ENCODE assay signal across 8 cellular contexts in the genomic region with DNA sequence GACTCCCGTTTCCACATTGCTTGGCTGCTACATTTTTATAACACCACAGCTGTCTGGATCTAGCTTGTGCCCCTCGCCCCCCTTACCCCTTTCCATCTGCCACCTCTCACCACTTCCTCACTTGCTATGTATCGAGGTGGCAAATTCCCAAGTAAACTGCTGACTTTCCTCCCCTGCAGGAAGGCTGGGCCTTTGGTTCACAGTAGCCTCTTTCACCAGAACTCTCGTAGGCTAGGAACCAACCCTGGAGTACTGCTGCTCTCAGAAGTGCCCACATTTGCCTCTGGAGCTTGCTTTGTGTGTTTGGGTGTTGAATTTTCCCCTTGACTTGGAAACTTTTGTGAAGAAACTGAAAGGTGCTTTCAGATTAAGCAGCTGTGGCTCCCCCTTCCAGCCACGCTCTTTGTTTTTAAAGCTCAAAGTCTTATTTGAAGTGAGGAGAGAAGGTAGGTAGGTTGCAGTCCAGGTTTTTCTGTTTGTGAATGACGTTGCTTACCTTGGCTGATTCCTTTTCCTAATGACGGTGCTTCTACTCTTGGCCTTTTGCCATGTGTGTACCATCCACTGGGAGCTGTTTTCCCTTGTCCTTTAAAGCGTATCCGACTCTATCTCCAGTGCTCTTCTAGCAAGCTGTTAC.
DNase-seq lines count a peak whose midpoint lies in the region; ATAC-seq and TF ChIP-seq lines count a peak whose summit lies in the region.

No MANE protein-coding gene starts in this region.

- no peak overlapping the region for H2AFZ ChIP-seq in Loucy (ENCODE audit: low read length)

- no peaks in the 10 kb centered on the region for H3F3A ChIP-seq in Loucy (ENCODE audit: low read depth)

- peak; percentile 51 for DNase-seq in activated CD8-positive, alpha-beta T cell treated with anti-CD3 and anti-CD28 coated beads for 36 hours
- DNase-seq in left ventricle myocardium superior: no peak
- no peak for DNase-seq in ureter (ENCODE audit: low spot score)

- H3K4me1 ChIP-seq in BLaER1 (peaks cover 33% of the 10 kb centered on the region), Loucy (ENCODE audit: insufficient read depth, low read length, poor library complexity, severe bottlenecking) (peaks cover 39% of the 10 kb centered on the region), subcutaneous abdominal adipose tissue (ENCODE audit: control insufficient read depth in 5 of 5, insufficient read depth in 5 of 5, low read length in 5 of 5) (peaks cover 8 to 37% (median 23%) of the 10 kb centered on the region in 5 donors)

- peak overlapping the region; percentile 58 for H3K4me3 Mint-ChIP-seq in activated CD8-positive, alpha-beta T cell treated with anti-CD3 and anti-CD28 coated beads for 36 hours

- peaks cover 17% of the 10 kb centered on the region for H3K79me2 ChIP-seq in Loucy (ENCODE audit: insufficient read depth, low read length)

- H3K9ac ChIP-seq in BLaER1 (no peak overlapping the region), Loucy (ENCODE audit: low read depth, low read length, poor library complexity, severe bottlenecking) (peak overlapping the region; percentile 7), subcutaneous abdominal adipose tissue (ENCODE audit: low read length in 5 of 5) (peak overlapping the region in 1 of 5 donors; percentile 4)

- TF ChIP-seq CTCF in Loucy (conservative IDR thresholded peaks at IDR 0.05; ENCODE audit: low read length): no peak
- no peak for TF ChIP-seq CTCF in activated CD8-positive, alpha-beta T cell treated with anti-CD3 and anti-CD28 coated beads for 36 hours (IDR thresholded peaks at IDR 0.05)

- H3K9me3 ChIP-seq in BLaER1 (no peaks in the 10 kb centered on the region), Loucy (ENCODE audit: insufficient read depth, low read depth, low read length) (no peaks in the 10 kb centered on the region), subcutaneous abdominal adipose tissue (ENCODE audit: control insufficient read depth in 5 of 5, low read length in 5 of 5) (no peaks in the 10 kb centered on the region)

- peaks cover 6% of the 10 kb centered on the region for H3K36me3 Mint-ChIP-seq in activated CD8-positive, alpha-beta T cell treated with anti-CD3 and anti-CD28 coated beads for 36 hours (ENCODE audit: low read depth)

- peak overlapping the region; percentile 92 for H3K27ac Mint-ChIP-seq in activated CD8-positive, alpha-beta T cell treated with anti-CD3 and anti-CD28 coated beads for 36 hours

- no peaks in the 10 kb centered on the region for H3K27me3 Mint-ChIP-seq in activated CD8-positive, alpha-beta T cell treated with anti-CD3 and anti-CD28 coated beads for 36 hours

- CTCF ChIA-PET in activated CD8-positive, alpha-beta T cell treated with anti-CD3 and anti-CD28 coated beads for 36 hours (lab: Charles Lee): interaction anchor here (0.9 to 2.0 kb wide), 10 partner anchors 9 to 121 kb away, joined by 3 to 13 read pairs (median 4); a partner anchor contains a TSS

- no peaks in the 10 kb centered on the region for H4K20me1 ChIP-seq in BLaER1
- H4K20me1 ChIP-seq in Loucy (ENCODE audit: insufficient read depth, low read length, poor library complexity, severe bottlenecking): no peaks in the 10 kb centered on the region

- H3K27ac ChIP-seq in BLaER1 (no peak overlapping the region), subcutaneous abdominal adipose tissue (ENCODE audit: low read depth, low read length) (peak overlapping the region; percentile 63)

- no peaks in the 10 kb centered on the region for H3K27me3 ChIP-seq in BLaER1
- no peaks in the 10 kb centered on the region for H3K27me3 ChIP-seq in Loucy (ENCODE audit: insufficient read depth, low read length, poor library complexity, severe bottlenecking)
- H3K27me3 ChIP-seq in subcutaneous abdominal adipose tissue (ENCODE audit: control insufficient read depth in 5 of 5, insufficient read depth in 4 of 5, low read length in 5 of 5): no peaks in the 10 kb centered on the region

- 0 out of 2 replicates have a peak overlapping the region, but pooled peaks have one; percentile 69 for H3K4me2 ChIP-seq in BLaER1
- H3K4me2 ChIP-seq in Loucy (ENCODE audit: low read depth, low read length, poor library complexity, severe bottlenecking): peak overlapping the region; percentile 26

- no peaks in the 10 kb centered on the region for H3K36me3 ChIP-seq in BLaER1
- H3K36me3 ChIP-seq in Loucy (ENCODE audit: insufficient read depth, low read length): no peaks in the 10 kb centered on the region
- no peaks in the 10 kb centered on the region for H3K36me3 ChIP-seq in subcutaneous abdominal adipose tissue (ENCODE audit: control insufficient read depth in 5 of 5, insufficient read depth in 5 of 5, low read length in 5 of 5)

- no peak overlapping the region for H3K4me3 ChIP-seq in BLaER1
- no peak overlapping the region for H3K4me3 ChIP-seq in Loucy (ENCODE audit: low read length, poor library complexity, severe bottlenecking)
- peak overlapping the region in 2 of 5 donors; percentile 6 to 32 for H3K4me3 ChIP-seq in subcutaneous abdominal adipose tissue (ENCODE audit: low read depth in 1 of 5, low read length in 5 of 5)

- peaks cover 8% of the 10 kb centered on the region for H3K9me3 Mint-ChIP-seq in activated CD8-positive, alpha-beta T cell treated with anti-CD3 and anti-CD28 coated beads for 36 hours

- intact Hi-C loops in activated CD8-positive, alpha-beta T cell treated with anti-CD3 and anti-CD28 coated beads for 36 hours (cut with micrococcal nuclease): loop anchor here (5.0 kb wide), 1 partner anchor 92 kb away; a partner anchor contains a TSS
- intact Hi-C loops in left ventricle myocardium superior (cut with micrococcal nuclease): no loop called here

- no peaks in the 10 kb centered on the region for H3K9me2 ChIP-seq in Loucy (replicated peaks; ENCODE audit: low read depth, low read length)

- ATAC-seq in activated CD8-positive, alpha-beta T cell treated with anti-CD3 and anti-CD28 coated beads for 36 hours: no peak
- ATAC-seq in left ventricle myocardium superior (peak; percentile 78), GM18520 (IDR thresholded peaks at IDR 0.05; ENCODE audit: unreplicated experiment) (no peak), HG02970 (IDR thresholded peaks at IDR 0.05; ENCODE audit: low FRiP score, unreplicated experiment) (no peak)

- H3K4me1 Mint-ChIP-seq in activated CD8-positive, alpha-beta T cell treated with anti-CD3 and anti-CD28 coated beads for 36 hours (ENCODE audit: low read depth): peaks cover 79% of the 10 kb centered on the region

- POLR2A ChIA-PET in activated CD8-positive, alpha-beta T cell treated with anti-CD3 and anti-CD28 coated beads for 36 hours (lab: Charles Lee): interaction anchor here (0.6 to 1.8 kb wide), 8 partner anchors 16 to 230 kb away, joined by 3 to 8 read pairs (median 4); a partner anchor contains a TSS
